11 cellular contexts compared by ENCODE assay signal in genomic region chr22:46001426-46002106, GRCh38. TPM values are rescaled to one million over a fixed set of nuclear protein-coding genes. Genes with fewer than 3 reads are reported as not detected.
DNase-seq lines count a peak whose midpoint lies in the region; ATAC-seq and TF ChIP-seq lines count a peak whose summit lies in the region.
"Had no signal": no experiment of that assay in that cellular context is flagged by ENCODE, and none has a peak within 500 bp of the region (broad histone marks: within the 10 kb centered on the region; RNA-seq: fewer than 3 reads in every experiment).

No MANE protein-coding gene starts in this region.

- H3K4me3 ChIP-seq in lower lobe of right lung (no peak overlapping the region), upper lobe of right lung (no peak overlapping the region), hepatocyte (no peak overlapping the region)

- no peaks in the 10 kb centered on the region for H3K9me2 ChIP-seq in hepatocyte (replicated peaks; ENCODE audit: insufficient read depth)

- POLR2A ChIA-PET in RWPE1 (lab: Yijun Ruan, JAX; ENCODE audit: low non-redundant PET) = no interaction called here

- H3K9me3 ChIP-seq in lower lobe of right lung (no peaks in the 10 kb centered on the region), upper lobe of right lung (no peaks in the 10 kb centered on the region), hepatocyte (ENCODE audit: low read depth) (no peaks in the 10 kb centered on the region)

- CTCF ChIA-PET in RWPE1 (lab: Yijun Ruan, JAX) = interaction anchor here (0.6 kb wide), 1 partner anchor 389 kb away, joined by 3 read pairs; no protein-coding TSS in a partner anchor

- intact Hi-C loops in Right ventricle myocardium superior (cut with DNase I) = loop anchor here (10.0 kb wide), 1 partner anchor 73 kb away; no protein-coding TSS in a partner anchor
- intact Hi-C loops in cardiac septum (cut with DNase I) = no loop called here
- intact Hi-C loops in lower lobe of right lung (cut with DNase I) = loop anchor here (10.0 kb wide), 1 partner anchor 113 kb away; no protein-coding TSS in a partner anchor
- intact Hi-C loops in upper lobe of right lung (cut with DNase I) = loop anchor here (10.0 kb wide), 1 partner anchor 73 kb away; no protein-coding TSS in a partner anchor

- H3K4me2 ChIP-seq in hepatocyte = no peak overlapping the region

- no peaks in the 10 kb centered on the region for H4K20me1 ChIP-seq in hepatocyte (ENCODE audit: insufficient read depth, poor library complexity, severe bottlenecking)

- 71% methylated on average over 22 of the region's 22 CpGs for WGBS in hepatocyte (ENCODE audit: low lambda C conversion rate, missing lambda C conversion rate)

- H3K27me3 ChIP-seq in lower lobe of right lung (ENCODE audit: low read depth) = no peaks in the 10 kb centered on the region
- H3K27me3 ChIP-seq in upper lobe of right lung = no peaks in the 10 kb centered on the region
- H3K27me3 ChIP-seq in hepatocyte = no peaks in the 10 kb centered on the region

- ATAC-seq in Right ventricle myocardium superior (ENCODE audit: poor library complexity) = no peak
- no peak for ATAC-seq in lower lobe of right lung
- ATAC-seq in upper lobe of right lung = no peak
- ATAC-seq in GM21367 (IDR thresholded peaks at IDR 0.05; ENCODE audit: unreplicated experiment) = no peak

- H3K36me3 ChIP-seq in lower lobe of right lung (no peaks in the 10 kb centered on the region), upper lobe of right lung (no peaks in the 10 kb centered on the region), hepatocyte (replicated peaks; ENCODE audit: insufficient read depth, low read depth) (no peaks in the 10 kb centered on the region)

- no peak overlapping the region for H2AFZ ChIP-seq in hepatocyte

- H3K79me2 ChIP-seq in hepatocyte = no peaks in the 10 kb centered on the region

- H3K4me1 ChIP-seq in lower lobe of right lung (peaks cover 70% of the 10 kb centered on the region), upper lobe of right lung (peaks cover 55% of the 10 kb centered on the region), hepatocyte (ENCODE audit: insufficient read depth) (peaks cover 7% of the 10 kb centered on the region)

- TF ChIP-seq CTCF in RWPE1 (conservative IDR thresholded peaks at IDR 0.05; ENCODE audit: low read depth) = no peak
- TF ChIP-seq CTCF in lower lobe of right lung (IDR thresholded peaks at IDR 0.05) = no peak
- TF ChIP-seq CTCF in upper lobe of right lung (IDR thresholded peaks at IDR 0.05) = no peak
- no peak for TF ChIP-seq CTCF in hepatocyte (IDR thresholded peaks at IDR 0.05; ENCODE audit: poor library complexity)

- DNase-seq in Right ventricle myocardium superior (peak; percentile 57), cardiac septum (ENCODE audit: low spot score) (no peak), RWPE1 (ENCODE audit: low spot score) (no peak), lower lobe of right lung (peak; percentile 41), upper lobe of right lung (peak; percentile 65), hepatocyte (ENCODE audit: low spot score) (no peak), SIG-M5 treated with dmso at 0.1 percent for 504 hours (lab: John Stamatoyannopoulos, UW; ENCODE audit: unreplicated experiment) (no peak)
- DNase-seq: NCI-H1694 had no signal

- H3K27ac ChIP-seq in RWPE1 = peak overlapping the region; percentile 100
- H3K27ac ChIP-seq in lower lobe of right lung = peak overlapping the region; percentile 56
- H3K27ac ChIP-seq in upper lobe of right lung = peak overlapping the region; percentile 55
- H3K27ac ChIP-seq in hepatocyte = no peak overlapping the region
- H3K27ac ChIP-seq: epithelial cell of prostate had no signal

RNA-seq across cellular contexts. Expression of gene WNT7B, which starts 24.6 kb away (rescaled TPM):
- total RNA-seq in Right ventricle myocardium superior = not detected
- not detected for total RNA-seq in cardiac septum
- 6.3 TPM for total RNA-seq in lower lobe of right lung
- total RNA-seq in upper lobe of right lung = 5.4 TPM
- total RNA-seq in hepatocyte = 2.4 and 2.9 TPM in 2 replicates
- polyA plus RNA-seq in hepatocyte = 1.9 and 2.0 TPM in 2 replicates
- total RNA-seq: aorta had no signal
- polyA plus RNA-seq: aorta had no signal

Comparison
In these comparisons a context has a peak if more than half of its experiments do, and no peak if none do; other contexts are left out.
1. DNase-seq: peak in Right ventricle myocardium superior (single experiment), lower lobe of right lung (single experiment) and upper lobe of right lung (single experiment); none in cardiac septum (single experiment), RWPE1 (single experiment), hepatocyte (single experiment) and SIG-M5 treated with dmso at 0.1 percent for 504 hours (single experiment).